In genomic region chr12:119145367-119145766, GRCh38 we compare ENCODE assay signal across 22 cellular contexts. TPM values are rescaled to one million over a fixed set of nuclear protein-coding genes. Genes with fewer than 3 reads are reported as not detected.
"Had no signal": no experiment of that assay in that cellular context is flagged by ENCODE, and none has a peak within 500 bp of the region (broad histone marks: within the 10 kb centered on the region; RNA-seq: fewer than 3 reads in every experiment).

No MANE protein-coding gene starts in this region.

- H3K9me3 ChIP-seq: gastrocnemius medialis, lower lobe of right lung, tibial artery had no signal

- H3K4me3 ChIP-seq: gastrocnemius medialis, lower lobe of right lung, spleen, tibial artery had no signal

- H3K27me3 ChIP-seq: gastrocnemius medialis had no signal

- DNase-seq: activated B cell treated with CpG ODN at 0.5 μM for 24 hours; activated CD4-positive, alpha-beta T cell treated with anti-CD3 and anti-CD28 coated beads for 36 hours; activated CD4-positive, alpha-beta T cell treated with anti-CD3 and anti-CD28 coated beads, Interleukin-2, amount 50 U/mL, for 48 hours; activated CD8-positive, alpha-beta memory T cell treated with anti-CD3 and anti-CD28 coated beads, Interleukin-2, amount 50 U/mL, for 48 hours; activated naive CD4-positive, alpha-beta T cell; activated naive CD8-positive, alpha-beta T cell treated with anti-CD3 and anti-CD28 coated beads for 36 hours; activated T-cell treated with anti-CD3 and anti-CD28 coated beads, Interleukin-2, amount 50 U/mL, for 4 hours; central memory CD4-positive, alpha-beta T cell; dermis blood vessel endothelial cell; effector memory CD4-positive, alpha-beta T cell; gastrocnemius medialis; head of caudate nucleus; hypothalamus; immature natural killer cell; lower lobe of right lung; naive B cell; spleen; stimulated activated CD4-positive, alpha-beta T cell treated with anti-CD3 and anti-CD28 coated beads, Interleukin-4, amount 100 ng/mL, for 1 hour; stimulated activated naive CD8-positive, alpha-beta T cell treated with anti-CD3 and anti-CD28 coated beads, Interleukin-15, amount 100 ng/mL, for 72 hours; T-helper 9 cell; tibial artery had no signal

- H3K27ac ChIP-seq: gastrocnemius medialis, lower lobe of right lung, spleen, tibial artery had no signal

- H3K4me1 ChIP-seq: lower lobe of right lung, spleen had no signal

- H3K36me3 ChIP-seq: gastrocnemius medialis, lower lobe of right lung, spleen, tibial artery had no signal

RNA-seq across cellular contexts. Expression of gene HSPB8, which starts 33.4 kb away (rescaled TPM):
- polyA plus RNA-seq: immature natural killer cell, neural cell had no signal
